8 cellular contexts compared by ENCODE assay signal in the genomic region with DNA sequence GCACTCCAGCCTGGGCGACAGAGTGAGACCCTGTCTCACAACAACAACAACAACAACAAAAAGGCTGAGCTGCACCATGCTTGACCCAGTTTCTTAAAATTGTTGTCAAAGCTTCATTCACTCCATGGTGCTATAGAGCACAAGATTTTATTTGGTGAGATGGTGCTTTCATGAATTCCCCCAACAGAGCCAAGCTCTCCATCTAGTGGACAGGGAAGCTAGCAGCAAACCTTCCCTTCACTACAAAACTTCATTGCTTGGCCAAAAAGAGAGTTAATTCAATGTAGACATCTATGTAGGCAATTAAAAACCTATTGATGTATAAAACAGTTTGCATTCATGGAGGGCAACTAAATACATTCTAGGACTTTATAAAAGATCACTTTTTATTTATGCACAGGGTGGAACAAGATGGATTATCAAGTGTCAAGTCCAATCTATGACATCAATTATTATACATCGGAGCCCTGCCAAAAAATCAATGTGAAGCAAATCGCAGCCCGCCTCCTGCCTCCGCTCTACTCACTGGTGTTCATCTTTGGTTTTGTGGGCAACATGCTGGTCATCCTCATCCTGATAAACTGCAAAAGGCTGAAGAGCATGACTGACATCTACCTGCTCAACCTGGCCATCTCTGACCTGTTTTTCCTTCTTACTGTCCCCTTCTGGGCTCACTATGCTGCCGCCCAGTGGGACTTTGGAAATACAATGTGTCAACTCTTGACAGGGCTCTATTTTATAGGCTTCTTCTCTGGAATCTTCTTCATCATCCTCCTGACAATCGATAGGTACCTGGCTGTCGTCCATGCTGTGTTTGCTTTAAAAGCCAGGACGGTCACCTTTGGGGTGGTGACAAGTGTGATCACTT. TPM values are rescaled to one million over a fixed set of nuclear protein-coding genes. Genes with fewer than 3 reads are reported as not detected.
DNase-seq lines count a peak whose midpoint lies in the region; ATAC-seq and TF ChIP-seq lines count a peak whose summit lies in the region.

No MANE protein-coding gene starts in this region.

- TF ChIP-seq EP300 in Ishikawa (IDR thresholded peaks at IDR 0.05; ENCODE audit: borderline replicate concordance): no peak

- no peaks in the 10 kb centered on the region for H3K9me3 ChIP-seq in DOHH2 (ENCODE audit: control insufficient read depth, insufficient read depth, low read length)
- H3K9me3 ChIP-seq in adrenal gland (replicated peaks in 1 of 3): no peaks in the 10 kb centered on the region
- no peaks in the 10 kb centered on the region for H3K9me3 ChIP-seq in lung (ENCODE audit: control insufficient read depth in 2 of 2, insufficient read depth in 1 of 2, low read length in 1 of 2)

- H3K27ac ChIP-seq in DOHH2 (ENCODE audit: low read depth, low read length) (no peak overlapping the region), adrenal gland (no peak overlapping the region), lung (ENCODE audit: low read depth in 1 of 2, low read length in 1 of 2) (no peak overlapping the region), caudate nucleus (ENCODE audit: low read depth, low read length) (no peak overlapping the region)

- no peaks in the 10 kb centered on the region for H3K9me2 ChIP-seq in DOHH2 (replicated peaks; ENCODE audit: control insufficient read depth, low read length)

- H3K9me3 Mint-ChIP-seq in mesothelial cell of epicardium: no peaks in the 10 kb centered on the region

- H3K27ac Mint-ChIP-seq in mesothelial cell of epicardium: no peak overlapping the region

- no peak overlapping the region for H3K4me3 Mint-ChIP-seq in mesothelial cell of epicardium

- H3K36me3 ChIP-seq in DOHH2 (ENCODE audit: control insufficient read depth, low read length): no peaks in the 10 kb centered on the region
- H3K36me3 ChIP-seq in adrenal gland (replicated peaks in 1 of 2): no peaks in the 10 kb centered on the region
- H3K36me3 ChIP-seq in lung (ENCODE audit: control insufficient read depth in 2 of 2, insufficient read depth in 2 of 2, low read length in 2 of 2): no peaks in the 10 kb centered on the region

- DNase-seq in adrenal gland (no peak), lung (ENCODE audit: low spot score) (no peak), ureter (ENCODE audit: low spot score) (no peak), caudate nucleus (lab: John Stamatoyannopoulos, UW) (no peak), mesothelial cell of epicardium (ENCODE audit: low spot score in 2 of 2, unreplicated experiment in 2 of 2) (no peak)
- no peak for DNase-seq in stimulated activated naive CD8-positive, alpha-beta T cell treated with anti-CD3 and anti-CD28 coated beads, Interleukin-15, Interleukin-2, amounts not matched to agents 100 U/mL and 50 U/mL, for 24 hours

- no peaks in the 10 kb centered on the region for H3K4me1 ChIP-seq in DOHH2 (ENCODE audit: control insufficient read depth, low read length)
- peaks cover 3 to 6% of the 10 kb centered on the region in 2 donors for H3K4me1 ChIP-seq in adrenal gland (replicated peaks in 1 of 2)
- H3K4me1 ChIP-seq in lung (ENCODE audit: control insufficient read depth in 2 of 2, insufficient read depth in 2 of 2, low read length in 2 of 2): peaks cover 0 to 3% of the 10 kb centered on the region in 2 donors

- no peak overlapping the region for H3K4me2 ChIP-seq in DOHH2 (ENCODE audit: low read length)

- TF ChIP-seq RAD21 in Ishikawa (IDR thresholded peaks at IDR 0.05; ENCODE audit: low read depth): peak; percentile 69

- H3K79me2 ChIP-seq in DOHH2 (ENCODE audit: control insufficient read depth, low read length): no peaks in the 10 kb centered on the region

- TF ChIP-seq CTCF in DOHH2 (IDR thresholded peaks at IDR 0.05; ENCODE audit: low read depth, low read length, poor library complexity, severe bottlenecking) (peak; percentile 47), adrenal gland (IDR thresholded peaks at IDR 0.05) (peak in 5 of 6 experiments; percentile 16 to 47 (median 38)), lung (IDR thresholded peaks at IDR 0.05; ENCODE audit: control extremely low read depth, extremely low read depth) (peak; percentile 55), mesothelial cell of epicardium (IDR thresholded peaks at IDR 0.05; ENCODE audit: unreplicated experiment) (no peak)

- TF ChIP-seq POLR2A in adrenal gland (IDR thresholded peaks at IDR 0.05): no peak

- no peaks in the 10 kb centered on the region for H3K36me3 Mint-ChIP-seq in mesothelial cell of epicardium

- no peaks in the 10 kb centered on the region for H3F3A ChIP-seq in DOHH2 (ENCODE audit: control insufficient read depth, insufficient read depth)

- H3K4me3 ChIP-seq in DOHH2 (ENCODE audit: low read length) (no peak overlapping the region), adrenal gland (no peak overlapping the region), lung (no peak overlapping the region)

- ATAC-seq in lung (ENCODE audit: insufficient read depth, low FRiP score): peak; percentile 67
- ATAC-seq in stimulated activated naive CD8-positive, alpha-beta T cell treated with anti-CD3 and anti-CD28 coated beads, Interleukin-15, Interleukin-2, amounts not matched to agents 100 U/mL and 50 U/mL, for 24 hours: no peak

- H3K27me3 Mint-ChIP-seq in mesothelial cell of epicardium (ENCODE audit: low read depth): peaks cover 61% of the 10 kb centered on the region

- H3K4me1 Mint-ChIP-seq in mesothelial cell of epicardium: peaks cover 7% of the 10 kb centered on the region

- peaks cover 46% of the 10 kb centered on the region for H3K27me3 ChIP-seq in DOHH2 (ENCODE audit: control insufficient read depth, low read length)
- H3K27me3 ChIP-seq in adrenal gland: peaks cover 16% of the 10 kb centered on the region
- no peaks in the 10 kb centered on the region for H3K27me3 ChIP-seq in lung (ENCODE audit: control insufficient read depth, insufficient read depth)

- H4K20me1 ChIP-seq in DOHH2 (ENCODE audit: control insufficient read depth, insufficient read depth, low read depth, low read length): no peaks in the 10 kb centered on the region

- intact Hi-C loops in adrenal gland (cut with DNase I): loop anchor here in 1 of 2 donors (10.0 kb wide), 1 partner anchor 288 kb away; no protein-coding TSS in a partner anchor

- WGBS in adrenal gland, 4 donors: 75 to 88% (median 84%) methylated on average over 9 of the region's 9 CpGs
- 84 to 89% methylated on average over 9 of the region's 9 CpGs for WGBS in lung, 2 donors

TF ChIP-seq in Ishikawa, 13 proteins besides CTCF, POLR2A, EP300 and RAD21:
- no peak for TF ChIP-seq EGR1 (IDR thresholded peaks at IDR 0.05)
- no peak for TF ChIP-seq NFIC (IDR thresholded peaks at IDR 0.05)

RNA-seq across cellular contexts. Expression of gene CCR5, which starts 2.0 kb away (rescaled TPM):
- total RNA-seq in adrenal gland (1 to 10 TPM in 3 of 8 donors, under 1 TPM in 5; 0.30 to 3.7 (median 0.75) TPM), lung (1 to 10 TPM; 2.2 to 4.4 TPM), ureter (3.3 TPM), mesothelial cell of epicardium (not detected in 3 replicates)
- polyA plus RNA-seq in adrenal gland (1 to 10 TPM in 2 of 3 donors, under 1 TPM in 1; 0.91 to 2.5 (median 1.6) TPM), lung (10 to 100 TPM in 1 of 2 donors, 1 to 10 TPM in 1; 2.9 to 16.6 TPM)

RNA-seq across cellular contexts. Expression of gene CCR2, which starts 18.8 kb away (rescaled TPM):
- total RNA-seq in adrenal gland (1 to 10 TPM in 4 of 8 donors, under 1 TPM in 4; 0.30 to 5.6 (median 1.0) TPM), lung (1 to 10 TPM; 8.0 to 8.8 TPM), ureter (1.3 TPM), mesothelial cell of epicardium (not detected in 3 replicates)
- polyA plus RNA-seq in adrenal gland (1 to 10 TPM in 1 of 3 donors, under 1 TPM in 2; 0.57 to 1.6 (median 0.64) TPM), lung (10 to 100 TPM in 1 of 2 donors, 1 to 10 TPM in 1; 1.7 to 21.2 TPM)

RNA-seq across cellular contexts. Expression of gene CCRL2, which starts 34.3 kb away (rescaled TPM):
- total RNA-seq in adrenal gland (1 to 10 TPM in 7 of 8 donors, under 1 TPM in 1; 0.60 to 2.5 (median 1.9) TPM), lung (10 to 100 TPM; 18.9 to 20.6 TPM), ureter (6.3 TPM), mesothelial cell of epicardium (not detected in 3 replicates)
- polyA plus RNA-seq in adrenal gland (1 to 10 TPM; 1.1 to 6.8 (median 1.8) TPM), lung (10 to 100 TPM; 11.0 to 95.9 TPM)
